In the genomic region with DNA sequence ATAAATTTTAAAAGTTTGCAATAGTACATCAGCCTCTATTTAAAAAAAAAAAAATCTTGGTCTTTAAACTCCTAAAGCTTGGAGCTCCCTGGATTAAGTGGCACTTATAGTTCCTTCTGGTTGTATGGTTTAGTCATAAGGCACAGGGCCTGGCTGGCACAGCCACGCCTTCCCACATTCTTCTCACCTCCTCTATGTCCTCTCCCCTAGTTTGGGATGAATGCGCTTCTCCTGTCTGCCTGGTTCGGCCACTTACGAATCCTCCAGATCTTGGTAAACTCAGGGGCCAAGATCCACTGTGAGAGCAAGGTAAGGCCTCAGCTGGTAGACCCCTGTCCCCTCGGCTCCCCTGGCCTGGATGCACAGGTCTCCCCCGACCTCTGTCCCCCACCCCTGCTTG, we compare ENCODE assay signal across 25 cellular contexts. TPM values are rescaled to one million over a fixed set of nuclear protein-coding genes. Genes with fewer than 3 reads are reported as not detected.
DNase-seq lines count a peak whose midpoint lies in the region; ATAC-seq and TF ChIP-seq lines count a peak whose summit lies in the region.
"Had no signal": no experiment of that assay in that cellular context is flagged by ENCODE, and none has a peak within 500 bp of the region (broad histone marks: within the 10 kb centered on the region; RNA-seq: fewer than 3 reads in every experiment).

No MANE protein-coding gene starts in this region.

- TF ChIP-seq POLR2A in esophagus squamous epithelium (IDR thresholded peaks at IDR 0.05) (no peak), ovary (IDR thresholded peaks at IDR 0.05) (no peak), uterus (IDR thresholded peaks at IDR 0.05) (no peak)

- ATAC-seq in Right ventricle myocardium superior (ENCODE audit: poor library complexity), result no peak
- ATAC-seq: CD8-positive, alpha-beta T cell; stimulated activated memory B cell treated with anti-CD40 and anti-IgM and Interleukin-4, amounts not matched to agents 10 μg/mL and 1 μg/mL and 100 μg/mL, for 72 hours had no signal

- H3K27me3 ChIP-seq in right atrium auricular region (no peaks in the 10 kb centered on the region), esophagus squamous epithelium (no peaks in the 10 kb centered on the region), ovary (no peaks in the 10 kb centered on the region), uterus (no peaks in the 10 kb centered on the region)
- H3K27me3 ChIP-seq: neutrophil had no signal

- H3K36me3 ChIP-seq in right atrium auricular region, result no peaks in the 10 kb centered on the region
- no peaks in the 10 kb centered on the region for H3K36me3 ChIP-seq in esophagus squamous epithelium
- no peaks in the 10 kb centered on the region for H3K36me3 ChIP-seq in ovary
- H3K36me3 ChIP-seq in uterus, result no peaks in the 10 kb centered on the region
- H3K36me3 ChIP-seq: neutrophil had no signal

- no peak for TF ChIP-seq EP300 in ovary (IDR thresholded peaks at IDR 0.05)

- no peak overlapping the region for H3K4me3 ChIP-seq in right atrium auricular region
- H3K4me3 ChIP-seq in esophagus squamous epithelium, result no peak overlapping the region
- H3K4me3 ChIP-seq in ovary, result no peak overlapping the region
- no peak overlapping the region for H3K4me3 ChIP-seq in uterus
- H3K4me3 ChIP-seq: GM23248 had no signal

- TF ChIP-seq CTCF in right atrium auricular region (IDR thresholded peaks at IDR 0.05) (no peak), esophagus squamous epithelium (IDR thresholded peaks at IDR 0.05) (no peak), ovary (IDR thresholded peaks at IDR 0.05) (no peak), uterus (IDR thresholded peaks at IDR 0.05) (no peak)

- DNase-seq in right atrium auricular region (ENCODE audit: low spot score) (no peak), Right ventricle myocardium superior (no peak), esophagus squamous epithelium (lab: John Stamatoyannopoulos, UW) (no peak), ovary (no peak), uterus (no peak), D341Med (ENCODE audit: low spot score) (no peak), NOMO-1 (lab: John Stamatoyannopoulos, UW; ENCODE audit: unreplicated experiment in 2 of 2) (no peak)
- DNase-seq in stimulated activated CD4-positive, alpha-beta T cell treated with anti-CD3 and anti-CD28 coated beads, Interleukin-4, amount 100 ng/mL, for 24 hours, result no peak
- DNase-seq: 8988T; activated CD4-positive, alpha-beta T cell treated with anti-CD3 and anti-CD28 coated beads for 4 hours; activated naive CD4-positive, alpha-beta T cell treated with Interleukin-2 at 50 U/mL for 16 hours; activated T-cell treated with anti-CD3 and anti-CD28 coated beads, Interleukin-2, amount 50 U/mL, for 48 hours; CD8-positive, alpha-beta T cell; cortex of kidney; DMS53; GDM1; GM23248; KBM-7; kidney; NCI-H146; NK-92 treated with Interleukin-12 subunit alpha and Interleukin-12 subunit beta, amount 100 ng/mL, for 24 hours; stimulated activated CD4-positive, alpha-beta T cell treated with anti-CD3 and anti-CD28 coated beads, Interleukin-2, amount 100 ng/mL, for 48 hours; T-helper 2 cell had no signal

- WGBS in esophagus squamous epithelium, 2 donors, result 31 to 40% methylated on average over 5 of the region's 6 CpGs
- whole genome bisulfite sequencing in ovary, 3 donors, result 37 to 45% (median 41%) methylated on average over 6 of the region's 6 CpGs

- intact Hi-C loops in Right ventricle myocardium superior (cut with DNase I) (no loop called here), esophagus squamous epithelium (cut with DNase I) (no loop called here), ovary (cut with DNase I) (loop anchor here in 1 of 4 donors (5.0 kb wide), 1 partner anchor 79 kb away; a partner anchor contains a TSS), uterus (cut with DNase I; ENCODE audit: low total_unique reads) (no loop called here)

- H3K9me3 ChIP-seq in right atrium auricular region, result no peaks in the 10 kb centered on the region
- no peaks in the 10 kb centered on the region for H3K9me3 ChIP-seq in esophagus squamous epithelium
- no peaks in the 10 kb centered on the region for H3K9me3 ChIP-seq in ovary
- H3K9me3 ChIP-seq in uterus, result no peaks in the 10 kb centered on the region
- H3K9me3 ChIP-seq: neutrophil had no signal

- H3K27ac ChIP-seq in right atrium auricular region, result peak overlapping the region; percentile 42 to 57
- H3K27ac ChIP-seq in esophagus squamous epithelium, result peak overlapping the region in 3 of 4 donors; percentile 16 to 71 (median 66)
- H3K27ac ChIP-seq in ovary, result peak overlapping the region; percentile 43 to 64
- H3K27ac ChIP-seq in uterus, result peak overlapping the region; percentile 5 to 49
- H3K27ac ChIP-seq: GM23248, neutrophil had no signal

- H3K4me1 ChIP-seq in right atrium auricular region, result peaks cover 0 to 11% of the 10 kb centered on the region in 2 donors
- H3K4me1 ChIP-seq in esophagus squamous epithelium, result peaks cover 0 to 19% (median 3%) of the 10 kb centered on the region in 3 donors
- peaks cover 13% of the 10 kb centered on the region for H3K4me1 ChIP-seq in ovary (ENCODE audit: insufficient read depth)
- H3K4me1 ChIP-seq in uterus, result no peaks in the 10 kb centered on the region

RNA-seq across cellular contexts. Expression of a gene that starts 10.0 kb away (rescaled TPM):
- total RNA-seq in right atrium auricular region (1 to 10 TPM in 1 of 2 donors, under 1 TPM in 1; 0.96 to 2.2 TPM), Right ventricle myocardium superior (1.4 TPM), esophagus squamous epithelium (1 to 10 TPM in 3 of 4 donors, under 1 TPM in 1; 0.45 to 7.8 (median 2.4) TPM), ovary (10 to 100 TPM in 5 of 7 donors, 1 to 10 TPM in 2; 5.7 to 29.4 (median 12.1) TPM), uterus (10 to 100 TPM in 3 of 4 donors, under 1 TPM in 1; 0.59 to 36.2 (median 17.7) TPM)
- 1 to 10 TPM; 6.2 to 10.0 TPM for polyA plus RNA-seq in ovary
